ENCODE assay signal across 9 cellular contexts in the genomic region with DNA sequence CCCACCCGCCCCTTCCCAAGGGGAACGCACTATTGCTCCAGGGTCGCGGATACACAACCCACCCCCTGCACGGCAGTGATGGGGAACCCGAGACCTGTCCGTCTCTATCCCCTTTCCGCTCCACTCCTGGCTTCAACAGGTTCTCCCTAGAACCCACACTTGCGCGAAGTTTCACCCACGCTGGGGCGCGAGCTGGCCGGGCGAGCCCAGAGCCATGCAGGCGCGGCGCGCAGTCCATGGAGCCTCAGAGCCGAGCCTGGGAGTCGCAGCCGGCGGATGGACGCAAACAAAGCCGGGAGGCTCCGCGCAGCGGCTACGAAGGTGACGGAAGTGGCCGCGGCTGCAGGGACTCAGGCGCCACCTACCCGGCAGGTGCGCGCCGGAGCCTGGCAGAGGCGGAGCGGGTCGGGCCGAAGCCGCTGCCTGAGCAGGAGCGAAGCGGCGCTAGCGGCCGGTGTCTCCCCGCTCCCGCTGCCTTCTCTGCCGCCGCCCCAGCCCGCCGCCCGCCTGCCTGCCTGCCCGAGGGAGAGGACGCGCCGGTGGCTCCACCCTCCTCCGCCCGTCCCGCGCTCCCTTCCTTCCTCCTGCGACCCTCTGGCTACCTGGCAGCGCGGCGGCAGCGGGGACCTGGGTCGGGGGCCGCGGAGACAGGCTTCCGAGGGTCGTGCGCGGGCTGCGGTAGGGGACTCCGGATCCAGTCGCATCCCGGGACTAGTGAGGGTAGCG. TPM values are rescaled to one million over a fixed set of nuclear protein-coding genes. Genes with fewer than 3 reads are reported as not detected.
A peak's percentile ranks its signal among the peaks of the same experiment; 100 is the strongest.
DNase-seq lines count a peak whose midpoint lies in the region; ATAC-seq and TF ChIP-seq lines count a peak whose summit lies in the region.
"Had no signal": no experiment of that assay in that cellular context is flagged by ENCODE, and none has a peak within 500 bp of the region (broad histone marks: within the 10 kb centered on the region; RNA-seq: fewer than 3 reads in every experiment).

No MANE protein-coding gene starts in this region.

- no peaks in the 10 kb centered on the region for H3F3A ChIP-seq in smooth muscle cell (ENCODE audit: low read depth)

- peaks cover 12% of the 10 kb centered on the region for H3K9me3 ChIP-seq in left ventricle myocardium inferior (replicated peaks)
- H3K9me3 ChIP-seq in smooth muscle cell (replicated peaks; ENCODE audit: low read depth): no peaks in the 10 kb centered on the region

- H4K20me1 ChIP-seq in smooth muscle cell (ENCODE audit: low read depth): no peaks in the 10 kb centered on the region

- peaks cover 99% of the 10 kb centered on the region for H3K27me3 ChIP-seq in left ventricle myocardium inferior (ENCODE audit: low read depth)
- peaks cover 79% of the 10 kb centered on the region for H3K27me3 ChIP-seq in smooth muscle cell (ENCODE audit: low read depth)

- peaks cover 0 to 4% (median 0%) of the 10 kb centered on the region in 3 donors for H3K9me3 Mint-ChIP-seq in T-cell

- H3K27me3 Mint-ChIP-seq in T-cell: peaks cover 31 to 66% of the 10 kb centered on the region in 2 donors

- DNase-seq in NCI-H2227 (lab: John Stamatoyannopoulos, UW; ENCODE audit: unreplicated experiment): peak; percentile 55
- DNase-seq in NCI-H2227 treated with DMSO at 0.1 percent for 48 hours (lab: John Stamatoyannopoulos, UW): no peak
- DNase-seq in T-cell: peak in 15 of 34 experiments; percentile 4 to 38 (median 13)
- DNase-seq in left ventricle myocardium inferior: no peak
- DNase-seq in smooth muscle cell (lab: John Stamatoyannopoulos, UW; ENCODE audit: unreplicated experiment): no peak
- DNase-seq in stimulated activated naive CD4-positive, alpha-beta T cell treated with Interleukin-2 at 50 U/mL for 16 hours (lab: John Stamatoyannopoulos, UW): no peak
- DNase-seq in activated gamma-delta T cell (lab: John Stamatoyannopoulos, UW): no peak

- H3K4me2 ChIP-seq in smooth muscle cell: peak overlapping the region; percentile 87

- intact Hi-C loops in left ventricle myocardium inferior (cut with micrococcal nuclease): no loop called here

- no peak for TF ChIP-seq CTCF in left ventricle myocardium inferior (IDR thresholded peaks at IDR 0.05; ENCODE audit: borderline replicate concordance)
- no peak for TF ChIP-seq CTCF in smooth muscle cell (IDR thresholded peaks at IDR 0.05; ENCODE audit: borderline replicate concordance, insufficient read depth, poor library complexity, severe bottlenecking)

- peak overlapping the region; percentile 46 for H3K4me3 ChIP-seq in left ventricle myocardium inferior
- peak overlapping the region; percentile 43 for H3K4me3 ChIP-seq in smooth muscle cell

- no peaks in the 10 kb centered on the region for H3K36me3 ChIP-seq in left ventricle myocardium inferior
- no peaks in the 10 kb centered on the region for H3K36me3 ChIP-seq in smooth muscle cell (ENCODE audit: low read depth)

- H3K9ac ChIP-seq in smooth muscle cell (ENCODE audit: low read depth): no peak overlapping the region

- no peaks in the 10 kb centered on the region for H3K36me3 Mint-ChIP-seq in T-cell

- no peak overlapping the region for H2AFZ ChIP-seq in smooth muscle cell (ENCODE audit: low read depth)

- 3% methylated on average over 63 of the region's 79 CpGs for WGBS in smooth muscle cell (ENCODE audit: low lambda C conversion rate)

- POLR2A ChIA-PET in T-cell (lab: Charles Lee): no interaction called here

- H3K27ac Mint-ChIP-seq in T-cell: no peak overlapping the region

- peak; percentile 46 to 82 (median 80) for ATAC-seq in T-cell (replicated peaks in 1 of 4)
- ATAC-seq in HG03108 (IDR thresholded peaks at IDR 0.05; ENCODE audit: unreplicated experiment): no peak

- no peak overlapping the region for H3K27ac ChIP-seq in left ventricle myocardium inferior (replicated peaks)
- H3K27ac ChIP-seq in smooth muscle cell (ENCODE audit: low read depth): no peak overlapping the region

- H3K79me2 ChIP-seq in smooth muscle cell (ENCODE audit: low read depth): no peaks in the 10 kb centered on the region

- peaks cover 28% of the 10 kb centered on the region for H3K4me1 ChIP-seq in left ventricle myocardium inferior
- H3K4me1 ChIP-seq in smooth muscle cell (ENCODE audit: low read depth): peaks cover 13% of the 10 kb centered on the region

- peaks cover 4 to 19% (median 13%) of the 10 kb centered on the region in 3 donors for H3K4me1 Mint-ChIP-seq in T-cell

- peak overlapping the region; percentile 37 to 72 (median 52) for H3K4me3 Mint-ChIP-seq in T-cell

- CTCF ChIA-PET in T-cell (lab: Charles Lee): no interaction called here

RNA-seq across cellular contexts. Expression of a gene that starts 14.0 kb away (rescaled TPM):
- under 1 TPM in 1 of 5 donors, not detected in 4; 0.15 TPM for total RNA-seq in T-cell
- not detected for total RNA-seq in left ventricle myocardium inferior
- total RNA-seq in smooth muscle cell: not detected in 2 replicates
- polyA plus RNA-seq in smooth muscle cell: not detected in 2 replicates
- polyA plus RNA-seq: BJ had no signal

RNA-seq across cellular contexts. Expression of a gene that starts 35.3 kb away (rescaled TPM):
- total RNA-seq in T-cell (not detected), left ventricle myocardium inferior (not detected), smooth muscle cell (not detected in 2 replicates)
- polyA plus RNA-seq in smooth muscle cell: not detected in 2 replicates
- polyA plus RNA-seq: BJ had no signal

RNA-seq across cellular contexts. Expression of a gene that starts 42.1 kb away (rescaled TPM):
- total RNA-seq in T-cell: under 1 TPM in 1 of 5 donors, not detected in 4; 0.16 TPM
- not detected for total RNA-seq in left ventricle myocardium inferior
- total RNA-seq in smooth muscle cell: 0.22 and 0.58 TPM in 2 replicates
- 0.99 TPM in 1 of 2 replicates, not detected in the other for polyA plus RNA-seq in smooth muscle cell
- polyA plus RNA-seq: BJ had no signal
